ENCODE assay signal across 20 cellular contexts in the genomic region with DNA sequence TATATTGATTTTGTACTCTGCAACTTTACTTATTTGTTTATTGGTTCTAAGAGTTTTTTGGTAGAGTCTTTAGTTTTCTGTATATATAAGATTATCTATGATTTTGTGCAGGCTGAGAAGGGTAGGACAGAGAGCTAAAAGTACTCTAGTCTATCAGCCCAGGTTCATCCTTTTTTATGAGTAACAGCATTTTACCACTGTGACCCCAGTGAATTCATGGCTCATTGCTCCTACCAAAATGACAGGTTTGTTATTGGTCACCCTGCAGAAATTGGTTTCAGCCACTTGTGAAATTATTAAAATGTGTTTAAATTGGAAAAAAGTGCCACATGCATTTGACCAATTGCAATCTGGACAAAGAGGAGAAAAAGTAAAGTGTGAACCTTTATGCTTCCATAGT.
"Had no signal": no experiment of that assay in that cellular context is flagged by ENCODE, and none has a peak within 500 bp of the region (broad histone marks: within the 10 kb centered on the region; RNA-seq: fewer than 3 reads in every experiment).

No MANE protein-coding gene starts in this region.

- ATAC-seq: activated T-cell treated with anti-CD3 and anti-CD28 coated beads, Interleukin-2, amount 50 U/mL, for 4 hours; PC-3; T-helper 17 cell; WTC11 had no signal

- DNase-seq: activated CD4-positive, alpha-beta memory T cell treated with anti-CD3 and anti-CD28 coated beads for 36 hours; activated CD4-positive, alpha-beta T cell treated with anti-CD3 and anti-CD28 coated beads for 1 hour; activated CD4-positive, alpha-beta T cell treated with anti-CD3 and anti-CD28 coated beads, Interleukin-2, amount 10 ng/mL, durations not matched to agents 7 days and 5 days; activated CD8-positive, alpha-beta memory T cell treated with anti-CD3 and anti-CD28 coated beads for 24 hours; activated effector memory CD4-positive, alpha-beta T cell treated with anti-CD3 and anti-CD28 coated beads, Interleukin-2, amount 50 U/mL, for 16 hours; activated naive CD4-positive, alpha-beta T cell treated with anti-CD3 and anti-CD28 coated beads for 36 hours; activated naive CD8-positive, alpha-beta T cell treated with anti-CD3 and anti-CD28 coated beads for 36 hours; activated T-cell treated with anti-CD3 and anti-CD28 coated beads, Interleukin-2, amount 50 U/mL, for 4 hours; cerebellar nuclear complex; MM.1S; NCI-H1105; NCI-H1436; NCI-H1694 treated with DMSO at 0.1 percent for 48 hours; NCI-H2029 treated with DMSO at 0.1 percent for 48 hours; NCI-H510A treated with DMSO at 0.1 percent for 48 hours; PC-3; SIG-M5; T-helper 17 cell; T-helper 9 cell had no signal
